In the genomic region with DNA sequence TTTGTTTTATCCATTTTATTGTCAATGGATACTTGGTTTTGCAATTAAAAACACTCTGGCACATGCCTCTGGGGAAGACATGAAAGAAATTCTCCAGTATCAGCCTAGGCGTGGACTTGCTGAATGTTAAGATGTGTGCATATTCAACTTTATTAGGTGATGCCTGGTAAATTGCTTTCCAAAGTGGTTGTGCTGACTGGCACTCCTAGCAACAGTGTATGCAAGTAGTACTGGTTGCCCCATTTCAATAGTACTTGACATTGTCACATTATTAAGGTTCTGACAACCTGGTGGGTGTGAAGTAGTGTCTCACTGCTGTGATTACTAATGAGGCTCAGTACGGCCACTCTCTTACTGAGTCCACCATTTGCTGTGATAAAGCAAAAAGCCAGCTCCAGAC, we compare ENCODE assay signal across 25 cellular contexts.
"Had no signal": no experiment of that assay in that cellular context is flagged by ENCODE, and none has a peak within 500 bp of the region (broad histone marks: within the 10 kb centered on the region; RNA-seq: fewer than 3 reads in every experiment).

No MANE protein-coding gene starts in this region.

- ATAC-seq: effector memory CD8-positive, alpha-beta T cell; esophagus mucosa; gastroesophageal sphincter; heart left ventricle; left colon; left lobe of liver; left ventricle myocardium superior had no signal

- H3K27me3 ChIP-seq: colonic mucosa, esophagus squamous epithelium, gastroesophageal sphincter, heart left ventricle, hepatocyte had no signal

- DNase-seq: colonic mucosa; cortex of kidney; effector CD8-positive, alpha-beta T cell; effector memory CD8-positive, alpha-beta T cell; endodermal cell; erythroblast; esophagus squamous epithelium; foreskin fibroblast; heart left ventricle; hypothalamus; immature natural killer cell; islet precursor cell; kidney; kidney glomerular epithelial cell; left colon; left ventricle myocardium superior; mammary epithelial cell; mesendoderm; midbrain had no signal

- H3K4me1 ChIP-seq: colonic mucosa, esophagus squamous epithelium, gastroesophageal sphincter, heart left ventricle had no signal

- H3K36me3 ChIP-seq: colonic mucosa had no signal

- H3K9me3 ChIP-seq: colonic mucosa, esophagus squamous epithelium, gastroesophageal sphincter, heart left ventricle had no signal

- H3K27ac ChIP-seq: colonic mucosa, epithelial cell of prostate, esophagus squamous epithelium, gastroesophageal sphincter, heart left ventricle, hepatocyte had no signal

- H3K4me3 ChIP-seq: colonic mucosa, esophagus squamous epithelium, gastroesophageal sphincter, heart left ventricle, hepatocyte, lung had no signal
